1 cellular context compared by ENCODE assay signal in genomic region chr13:87998081-87998480, GRCh38.
TF ChIP-seq lines count a peak whose summit lies in the region.

No MANE protein-coding gene starts in this region.

TF ChIP-seq in HEK293, 187 proteins besides CTCF, POLR2A, EP300 and RAD21 (continued from another document):
- TF ChIP-seq ZNF302 (tag by site-specific recombination; IDR thresholded peaks at IDR 0.05; ENCODE audit: low read depth), result no peak
- TF ChIP-seq ZNF274 (IDR thresholded peaks at IDR 0.05; ENCODE audit: low read length), result no peak
- TF ChIP-seq ZNF274 (tag by site-specific recombination; IDR thresholded peaks at IDR 0.05; ENCODE audit: borderline replicate concordance), result no peak
- TF ChIP-seq AEBP2 (tag by site-specific recombination; IDR thresholded peaks at IDR 0.05; ENCODE audit: borderline replicate concordance), result no peak
